ENCODE assay signal across 8 cellular contexts in the genomic region with DNA sequence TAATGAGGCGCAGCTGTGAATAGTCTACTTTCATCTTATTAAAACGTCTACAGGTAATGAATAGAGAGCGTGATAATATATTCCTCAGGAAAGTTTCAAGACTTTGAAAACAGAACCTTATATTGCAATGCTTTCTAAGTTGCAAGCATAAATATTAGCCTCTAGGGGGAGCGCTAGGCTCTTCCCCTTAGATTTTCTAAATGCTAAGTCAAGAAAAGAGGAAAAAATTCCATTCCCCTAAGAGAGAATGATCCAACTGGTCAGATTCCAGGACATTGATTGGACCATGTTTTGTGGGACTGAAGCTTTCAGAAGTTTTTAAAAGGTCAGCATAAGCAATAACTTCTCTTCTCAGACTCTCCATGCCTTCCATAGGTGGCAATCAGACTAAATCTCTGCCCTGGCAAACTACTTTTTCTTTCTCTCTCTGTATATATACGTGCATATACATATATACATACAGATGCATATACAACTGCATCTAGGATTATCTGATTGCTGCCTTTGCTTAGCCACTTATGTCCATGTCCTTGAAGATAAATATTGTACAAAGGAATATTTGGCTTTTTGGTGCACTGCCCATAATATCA.
DNase-seq lines count a peak whose midpoint lies in the region; ATAC-seq, FAIRE-seq and TF ChIP-seq lines count a peak whose summit lies in the region.

No MANE protein-coding gene starts in this region.

- CTCF ChIA-PET in CD4-positive, alpha-beta T cell (lab: Charles Lee), result interaction anchor here (0.6 to 5.1 kb wide), 23 partner anchors 8 to 367 kb away, joined by 3 to 32 read pairs (median 4); no protein-coding TSS in a partner anchor

- no peaks in the 10 kb centered on the region for H3K79me2 ChIP-seq in parathyroid adenoma

- no peak overlapping the region for H2AFZ ChIP-seq in parathyroid adenoma

- TF ChIP-seq POLR2A in GM12892 (IDR thresholded peaks at IDR 0.05; ENCODE audit: low read depth, low read length), result no peak

- H3K36me3 ChIP-seq in parathyroid adenoma (ENCODE audit: control insufficient read depth, insufficient read depth, low read length), result no peaks in the 10 kb centered on the region

- no peaks in the 10 kb centered on the region for H3K9me3 Mint-ChIP-seq in CD4-positive, alpha-beta T cell

- peak overlapping the region; percentile 52 for H3K4me3 Mint-ChIP-seq in CD4-positive, alpha-beta T cell

- H3K9ac ChIP-seq in parathyroid adenoma, result no peak overlapping the region

- no peaks in the 10 kb centered on the region for H3K9me3 ChIP-seq in CD4-positive, alpha-beta T cell (ENCODE audit: control insufficient read depth, low read length)
- no peaks in the 10 kb centered on the region for H3K9me3 ChIP-seq in parathyroid adenoma (ENCODE audit: control insufficient read depth, low read length)

- H3K27me3 ChIP-seq in CD4-positive, alpha-beta T cell (ENCODE audit: control insufficient read depth, insufficient read depth, low read length), result no peaks in the 10 kb centered on the region
- no peaks in the 10 kb centered on the region for H3K27me3 ChIP-seq in parathyroid adenoma (ENCODE audit: control insufficient read depth, insufficient read depth, low read length)

- H3K4me1 ChIP-seq in parathyroid adenoma, result no peaks in the 10 kb centered on the region

- H3K36me3 Mint-ChIP-seq in CD4-positive, alpha-beta T cell (ENCODE audit: low read depth), result no peaks in the 10 kb centered on the region

- peaks cover 99% of the 10 kb centered on the region for H3K4me1 Mint-ChIP-seq in CD4-positive, alpha-beta T cell (ENCODE audit: low read depth)

- H3K27ac Mint-ChIP-seq in CD4-positive, alpha-beta T cell, result peak overlapping the region; percentile 89

- H3K4me3 ChIP-seq in fibroblast of mammary gland (ENCODE audit: control insufficient read depth, low read depth, low read length) (no peak overlapping the region), parathyroid adenoma (ENCODE audit: low read depth, low read length) (no peak overlapping the region)

- peak overlapping the region; percentile 72 for H3K27ac ChIP-seq in CD4-positive, alpha-beta T cell (ENCODE audit: low read depth, low read length)
- H3K27ac ChIP-seq in parathyroid adenoma, result no peak overlapping the region

- POLR2A ChIA-PET in CD4-positive, alpha-beta T cell (lab: Charles Lee), result interaction anchor here (1.0 to 9.6 kb wide), 7 partner anchors 44 to 493 kb away, joined by 3 to 116 read pairs (median 4); partner anchors contain the start of gene INPP4B

- H3K4me2 ChIP-seq in parathyroid adenoma (ENCODE audit: low read length), result no peak overlapping the region

- peak; percentile 19 for ATAC-seq in CD4-positive, alpha-beta T cell (ENCODE audit: poor library complexity)
- ATAC-seq in GM18858 (IDR thresholded peaks at IDR 0.05; ENCODE audit: unreplicated experiment), result peak; percentile 54

- DNase-seq in CD4-positive, alpha-beta T cell, result no peak
- DNase-seq in M059J (ENCODE audit: low read depth), result peak; percentile 78
- DNase-seq in T1000 (lab: John Stamatoyannopoulos, UW), result peak; percentile 2
- DNase-seq in fibroblast of mammary gland (ENCODE audit: low read depth), result peak; percentile 83
- DNase-seq in GM12892 (ENCODE audit: insufficient read length), result no peak
- no peak for DNase-seq in 8988T

- intact Hi-C loops in CD4-positive, alpha-beta T cell (cut with DNase I, micrococcal nuclease), result loop anchor here (1.0 to 2.0 kb wide), 3 partner anchors 366 to 494 kb away; partner anchors contain the start of gene INPP4B (in 1 of the 2)

- FAIRE-seq in GM12892 (lab: Jason Lieb, UNC), result no peak

- TF ChIP-seq CTCF in CD4-positive, alpha-beta T cell (IDR thresholded peaks at IDR 0.05), result peak; percentile 97
- TF ChIP-seq CTCF in fibroblast of mammary gland (conservative IDR thresholded peaks at IDR 0.05; ENCODE audit: control insufficient read depth, insufficient read depth, low read depth, low read length), result peak; percentile 85
- TF ChIP-seq CTCF in parathyroid adenoma (IDR thresholded peaks at IDR 0.05), result peak; percentile 63

- no peaks in the 10 kb centered on the region for H3K27me3 Mint-ChIP-seq in CD4-positive, alpha-beta T cell

Comparison
In these comparisons a context has a peak if more than half of its experiments do, and no peak if none do; other contexts are left out.
1. DNase-seq: peak in M059J (single experiment), T1000 (single experiment) and fibroblast of mammary gland (single experiment); none in CD4-positive, alpha-beta T cell (0 of 10), GM12892 (single experiment) and 8988T (single experiment).
2. Peak in every context shown above with its lines, with median percentiles within 50 percentile points of each other: CTCF ChIP-seq.